In genomic region chr2:207530160-207531023, GRCh38 we compare ENCODE assay signal across 8 cellular contexts. TPM values are rescaled to one million over a fixed set of nuclear protein-coding genes. Genes with fewer than 3 reads are reported as not detected.
DNase-seq lines count a peak whose midpoint lies in the region; ATAC-seq and TF ChIP-seq lines count a peak whose summit lies in the region.

No MANE protein-coding gene starts in this region.

- H3K27me3 ChIP-seq in AG04450 (ENCODE audit: control insufficient read depth, insufficient read depth, low read length): no peaks in the 10 kb centered on the region
- H3K27me3 ChIP-seq in adipocyte (replicated peaks; ENCODE audit: control insufficient read depth, insufficient read depth, low read length): no peaks in the 10 kb centered on the region

- peak overlapping the region; percentile 92 for H3K9ac ChIP-seq in adipocyte (ENCODE audit: low read length)

- H3K36me3 ChIP-seq in adipocyte (ENCODE audit: control insufficient read depth, insufficient read depth, low read length, severe bottlenecking): no peaks in the 10 kb centered on the region

- POLR2A ChIA-PET in AG04450 (lab: Yijun Ruan, JAX): interaction anchor here (0.6 to 2.1 kb wide), 41 partner anchors 13 to 1935 kb away, joined by 3 to 29 read pairs (median 4); partner anchors contain the start of genes CCNYL1, KLF7, METTL21A and PIKFYVE

- H3K9me3 ChIP-seq in AG04450 (ENCODE audit: control insufficient read depth, insufficient read depth, low read length) (no peaks in the 10 kb centered on the region; the same call in 1 of the 2 replicates), adipocyte (ENCODE audit: control insufficient read depth, low read length) (no peaks in the 10 kb centered on the region)

- no peak for TF ChIP-seq CTCF in AG04450 (IDR thresholded peaks at IDR 0.05; ENCODE audit: low read depth, low read length)

- CTCF ChIA-PET in AG04450 (lab: Charles Lee): interaction anchor here (0.6 to 1.4 kb wide), 15 partner anchors 11 to 730 kb away, joined by 3 to 7 read pairs (median 3); partner anchors contain the start of gene METTL21A

- DNase-seq in AG04450 (ENCODE audit: low read depth, low spot score) (no peak), HuH-7.5 (ENCODE audit: low spot score) (peak; percentile 46), SKM-1 (lab: John Stamatoyannopoulos, UW; ENCODE audit: unreplicated experiment) (peak; percentile 53), adipocyte (ENCODE audit: low read depth) (peak; percentile 66), hepatic stellate cell (ENCODE audit: low spot score) (peak; percentile 31), retina (peak; percentile 69)

- peak overlapping the region; percentile 98 for H3K4me3 ChIP-seq in AG04450 (ENCODE audit: low read depth, low read length)
- peak overlapping the region; percentile 89 for H3K4me3 ChIP-seq in adipocyte (ENCODE audit: low read length)

- H3K27ac ChIP-seq in AG04450 (ENCODE audit: low read depth, low read length): peak overlapping the region; percentile 99

- H3K4me1 ChIP-seq in adipocyte (ENCODE audit: control insufficient read depth, insufficient read depth, low read length): peaks cover 39% of the 10 kb centered on the region

- peak; percentile 10 for ATAC-seq in GM18867 (IDR thresholded peaks at IDR 0.05; ENCODE audit: unreplicated experiment)
- ATAC-seq in GM18517 (IDR thresholded peaks at IDR 0.05; ENCODE audit: unreplicated experiment): no peak

RNA-seq across cellular contexts. Expression of gene CREB1, which starts 0.6 kb away (rescaled TPM):
- polyA plus RNA-seq in AG04450 (2011; rRNA removed): 34.0 and 38.3 TPM in 2 replicates
- polyA minus RNA-seq in AG04450 (2011; rRNA and poly(A)+ RNA removed): 146 and 185 TPM in 2 replicates
